Comparison of ENCODE assay signal across 20 cellular contexts in genomic region chr18:8718401-8718913, GRCh38. TPM values are rescaled to one million over a fixed set of nuclear protein-coding genes. Genes with fewer than 3 reads are reported as not detected.
DNase-seq lines count a peak whose midpoint lies in the region; TF ChIP-seq lines count a peak whose summit lies in the region.
"Had no signal": no experiment of that assay in that cellular context is flagged by ENCODE, and none has a peak within 500 bp of the region (broad histone marks: within the 10 kb centered on the region; RNA-seq: fewer than 3 reads in every experiment).

No MANE protein-coding gene starts in this region.

- no peak overlapping the region for H2AFZ ChIP-seq in neural progenitor cell (replicated peaks)

- peaks cover 2% of the 10 kb centered on the region for H3K27me3 Mint-ChIP-seq in neural progenitor cell (ENCODE audit: insufficient read depth, low read depth)

- H3K36me3 ChIP-seq in neural progenitor cell = no peaks in the 10 kb centered on the region

- H3K4me3 ChIP-seq in neural progenitor cell = no peak overlapping the region
- H3K4me3 ChIP-seq: BLaER1 treated with 17β-estradiol and CSF1 and Interleukin-3, amounts not matched to agents 10 nM and 100 nM; GM12878; K562 had no signal

- H3K27me3 ChIP-seq in neural progenitor cell = no peaks in the 10 kb centered on the region
- H3K27me3 ChIP-seq: BLaER1 treated with 17β-estradiol and CSF1 and Interleukin-3, amounts not matched to agents 10 nM and 100 nM had no signal

- peaks cover 31% of the 10 kb centered on the region for H3K36me3 Mint-ChIP-seq in neural progenitor cell

- no peak overlapping the region for H3K27ac ChIP-seq in neural progenitor cell
- H3K27ac ChIP-seq: BLaER1 treated with 17β-estradiol and CSF1 and Interleukin-3, amounts not matched to agents 10 nM and 100 nM; RWPE1 had no signal

- H3K4me2 ChIP-seq in neural progenitor cell = peak overlapping the region; percentile 64

- peaks cover 31% of the 10 kb centered on the region for H3K4me1 Mint-ChIP-seq in neural progenitor cell

- peaks cover 61% of the 10 kb centered on the region for H3F3A ChIP-seq in neural progenitor cell (ENCODE audit: low read depth)

- in situ Hi-C loops in G401 (cut with HindIII; ENCODE audit: low sequenced_read_pairs) = no loop called here
- in situ Hi-C loops in GM13976 (cut with MboI; ENCODE audit: low sequenced_read_pairs, unreplicated experiment) = no loop called here

- no peaks in the 10 kb centered on the region for H3K9me3 ChIP-seq in neural progenitor cell (ENCODE audit: low read depth)

- H3K4me1 ChIP-seq in neural progenitor cell = peaks cover 76% of the 10 kb centered on the region

- peak; percentile 54 for DNase-seq in G401 (ENCODE audit: low spot score)
- DNase-seq in cerebellar cortex (ENCODE audit: low spot score) = peak; percentile 42
- DNase-seq in neural progenitor cell (ENCODE audit: low spot score) = no peak
- no peak for DNase-seq in GM13976 (ENCODE audit: low spot score)
- DNase-seq in activated gamma-delta T cell treated with Interleukin-2 at 50 U/mL for 16 hours = no peak
- DNase-seq in NCI-H526 treated with DMSO at 0.1 percent for 48 hours (lab: John Stamatoyannopoulos, UW) = no peak
- DNase-seq in germinal center (ENCODE audit: low spot score) = no peak
- DNase-seq: AML-193; CD4-positive, alpha-beta T cell; GDM1; Kasumi-1; NCI-H1092 treated with DMSO at 0.1 percent for 48 hours; NCI-H1436; NCI-H187; NCI-H524; SHP77 had no signal

- H3K9ac ChIP-seq in neural progenitor cell = no peak overlapping the region
- H3K9ac ChIP-seq: BLaER1 treated with 17β-estradiol and CSF1 and Interleukin-3, amounts not matched to agents 10 nM and 100 nM had no signal

- peaks cover 25% of the 10 kb centered on the region for H4K20me1 ChIP-seq in neural progenitor cell (ENCODE audit: low read depth)

- H3K9me3 Mint-ChIP-seq in neural progenitor cell = peaks cover 4% of the 10 kb centered on the region
- H3K9me3 Mint-ChIP-seq: CD4-positive, alpha-beta T cell had no signal

- no peak for TF ChIP-seq CTCF in neural progenitor cell (IDR thresholded peaks at IDR 0.05)
- no peak for TF ChIP-seq CTCF in GM13976 (IDR thresholded peaks at IDR 0.05; ENCODE audit: borderline replicate concordance, control extremely low read depth, extremely low read depth, insufficient read depth, missing control alignments)

- H3K79me2 ChIP-seq in neural progenitor cell (ENCODE audit: low read depth) = peaks cover 96% of the 10 kb centered on the region

- no peak overlapping the region for H3K27ac Mint-ChIP-seq in neural progenitor cell
- H3K27ac Mint-ChIP-seq: CD4-positive, alpha-beta T cell had no signal

- no peak overlapping the region for H3K4me3 Mint-ChIP-seq in neural progenitor cell
- H3K4me3 Mint-ChIP-seq: CD4-positive, alpha-beta T cell had no signal

RNA-seq across cellular contexts. Expression of gene MTCL1, which starts 13.1 kb away (rescaled TPM):
- total RNA-seq in G401 (2014; rRNA removed; shearing (Covaris generic)) = 0.43 and 2.2 TPM in 2 replicates
- total RNA-seq in neural progenitor cell (ENCODE audit: low replicate concordance) = 36.9 and 38.7 TPM in 2 replicates

Comparison
In these comparisons a context has a peak if more than half of its experiments do, and no peak if none do; other contexts are left out.
1. DNase-seq: peak in G401 (single experiment) and cerebellar cortex (single experiment); none in neural progenitor cell (single experiment), GM13976 (single experiment), activated gamma-delta T cell treated with Interleukin-2 at 50 U/mL for 16 hours (single experiment), NCI-H526 treated with DMSO at 0.1 percent for 48 hours (single experiment) and germinal center (single experiment).
2. RNA of gene MTCL1, which starts 13.1 kb away (total RNA-seq): 36.9 to 38.7 TPM in neural progenitor cell; 0.43 to 2.2 TPM in G401; every median in the first group is over 10 times any median in the second.